Comparison of ENCODE assay signal across 1 cellular context in the genomic region with DNA sequence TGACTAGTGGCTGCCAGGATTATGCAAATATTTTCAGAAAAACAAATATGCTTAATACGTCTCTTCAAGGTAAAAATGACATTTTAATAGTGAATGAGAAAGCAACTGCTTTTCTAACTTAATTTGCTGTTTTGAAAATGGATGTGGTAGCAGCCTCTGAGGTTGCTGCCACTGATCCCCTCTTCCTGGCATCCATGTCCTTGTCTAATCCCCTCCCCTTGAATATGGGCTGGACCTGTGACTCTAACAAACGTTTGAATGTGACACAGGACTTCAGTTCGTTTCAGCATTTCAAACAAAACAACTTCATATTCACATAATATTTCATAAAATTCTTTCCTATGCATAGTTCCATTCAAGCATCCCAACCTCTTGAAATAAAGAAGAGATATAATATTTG.
TF ChIP-seq lines count a peak whose summit lies in the region.

No MANE protein-coding gene starts in this region.

TF ChIP-seq in A549, 52 proteins besides CTCF, POLR2A, EP300 and RAD21 (continued from another document):
- TF ChIP-seq, protein P1, sequence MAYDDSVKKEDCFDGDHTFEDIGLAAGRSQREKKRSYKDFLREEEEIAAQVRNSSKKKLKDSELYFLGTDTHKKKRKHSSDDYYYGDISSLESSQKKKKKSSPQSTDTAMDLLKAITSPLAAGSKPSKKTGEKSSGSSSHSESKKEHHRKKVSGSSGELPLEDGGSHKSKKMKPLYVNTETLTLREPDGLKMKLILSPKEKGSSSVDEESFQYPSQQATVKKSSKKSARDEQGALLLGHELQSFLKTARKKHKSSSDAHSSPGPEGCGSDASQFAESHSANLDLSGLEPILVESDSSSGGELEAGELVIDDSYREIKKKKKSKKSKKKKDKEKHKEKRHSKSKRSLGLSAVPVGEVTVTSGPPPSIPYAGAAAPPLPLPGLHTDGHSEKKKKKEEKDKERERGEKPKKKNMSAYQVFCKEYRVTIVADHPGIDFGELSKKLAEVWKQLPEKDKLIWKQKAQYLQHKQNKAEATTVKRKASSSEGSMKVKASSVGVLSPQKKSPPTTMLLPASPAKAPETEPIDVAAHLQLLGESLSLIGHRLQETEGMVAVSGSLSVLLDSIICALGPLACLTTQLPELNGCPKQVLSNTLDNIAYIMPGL (CRISPR knock-in tag; IDR thresholded peaks at IDR 0.05; ENCODE audit: borderline replicate concordance): no peak
- TF ChIP-seq KDM1A (IDR thresholded peaks at IDR 0.05; ENCODE audit: low read depth) (no peak), NFE2L2 (conservative IDR thresholded peaks at IDR 0.05; ENCODE audit: low read length) (no peak), MYC (IDR thresholded peaks at IDR 0.05; ENCODE audit: borderline replicate concordance, low read length) (no peak), KDM5A (IDR thresholded peaks at IDR 0.05) (no peak), ZC3H11A (IDR thresholded peaks at IDR 0.05) (no peak)
